8 cellular contexts compared by ENCODE assay signal in the genomic region with DNA sequence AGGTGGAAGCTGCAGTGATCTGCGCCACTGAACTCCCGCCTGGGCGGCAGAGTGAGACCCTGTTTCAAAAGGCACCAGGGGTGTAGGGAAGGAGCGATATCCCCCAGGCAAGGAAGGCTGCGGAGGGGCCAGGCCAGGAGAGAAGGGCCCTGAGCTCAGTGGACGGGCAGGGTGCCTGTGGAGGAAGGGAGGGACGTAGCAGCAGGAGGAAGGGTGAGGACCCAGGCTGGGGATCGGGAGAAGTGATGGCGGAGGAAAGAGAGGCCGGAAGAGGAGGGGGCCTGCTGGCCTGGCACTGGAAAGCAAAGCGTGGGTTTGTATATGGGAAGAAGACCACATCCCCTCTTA. TPM values are rescaled to one million over a fixed set of nuclear protein-coding genes. Genes with fewer than 3 reads are reported as not detected.
DNase-seq lines count a peak whose midpoint lies in the region; ATAC-seq lines count a peak whose summit lies in the region.

No MANE protein-coding gene starts in this region.

- peak overlapping the region; percentile 62 for H3K4me3 ChIP-seq in iPS-18c (ENCODE audit: insufficient read depth, low read depth, low read length)

- no peaks in the 10 kb centered on the region for H3K9me3 Mint-ChIP-seq in activated T-helper 2 cell treated with anti-CD3 and anti-CD28 coated beads, Interferon-gamma antibody, Interleukin-2, Interleukin-4, amounts not matched to agents 10 μg/mL and 5 μg/mL and 100 μg/mL, durations not matched to agents 14 hours and 24 hours and 36 hours
- H3K9me3 Mint-ChIP-seq in stimulated activated memory B cell treated with anti-CD40 and anti-IgM and Interleukin-4, amounts not matched to agents 10 μg/mL and 1 μg/mL and 100 μg/mL, for 72 hours, result peaks cover 5% of the 10 kb centered on the region

- peak overlapping the region; percentile 90 for H3K27ac Mint-ChIP-seq in activated T-helper 2 cell treated with anti-CD3 and anti-CD28 coated beads, Interferon-gamma antibody, Interleukin-2, Interleukin-4, amounts not matched to agents 10 μg/mL and 5 μg/mL and 100 μg/mL, durations not matched to agents 14 hours and 24 hours and 36 hours
- peak overlapping the region; percentile 99 for H3K27ac Mint-ChIP-seq in stimulated activated memory B cell treated with anti-CD40 and anti-IgM and Interleukin-4, amounts not matched to agents 10 μg/mL and 1 μg/mL and 100 μg/mL, for 72 hours

- no peaks in the 10 kb centered on the region for H3K36me3 Mint-ChIP-seq in activated T-helper 2 cell treated with anti-CD3 and anti-CD28 coated beads, Interferon-gamma antibody, Interleukin-2, Interleukin-4, amounts not matched to agents 10 μg/mL and 5 μg/mL and 100 μg/mL, durations not matched to agents 14 hours and 24 hours and 36 hours (ENCODE audit: low read depth)
- H3K36me3 Mint-ChIP-seq in stimulated activated memory B cell treated with anti-CD40 and anti-IgM and Interleukin-4, amounts not matched to agents 10 μg/mL and 1 μg/mL and 100 μg/mL, for 72 hours, result peaks cover 33% of the 10 kb centered on the region

- intact Hi-C loops in activated T-helper 2 cell treated with anti-CD3 and anti-CD28 coated beads, Interferon-gamma antibody, Interleukin-2, Interleukin-4, amounts not matched to agents 10 μg/mL and 5 μg/mL and 100 μg/mL, durations not matched to agents 14 hours and 24 hours and 36 hours (cut with micrococcal nuclease), result no loop called here

- DNase-seq in AG20443 (ENCODE audit: low spot score) (peak; percentile 15), midbrain (lab: John Stamatoyannopoulos, UW) (no peak), NCI-H774 (lab: John Stamatoyannopoulos, UW) (no peak)
- DNase-seq in activated T-helper 2 cell treated with anti-CD3 and anti-CD28 coated beads, Interferon-gamma antibody, Interleukin-2, Interleukin-4, amounts not matched to agents 10 μg/mL and 5 μg/mL and 100 μg/mL, durations not matched to agents 14 hours and 24 hours and 36 hours (ENCODE audit: low spot score), result no peak
- DNase-seq in stimulated activated CD4-positive, alpha-beta T cell treated with anti-CD3 and anti-CD28 coated beads, Interleukin-15, amount 100 ng/mL, for 24 hours, result no peak

- ATAC-seq in GM21390 (IDR thresholded peaks at IDR 0.05; ENCODE audit: unreplicated experiment), result peak; percentile 5
- no peak for ATAC-seq in stimulated activated memory B cell treated with anti-CD40 and anti-IgM and Interleukin-4, amounts not matched to agents 10 μg/mL and 1 μg/mL and 100 μg/mL, for 72 hours

- no peaks in the 10 kb centered on the region for H3K9me3 ChIP-seq in iPS-18c (ENCODE audit: control insufficient read depth, insufficient read depth, low read length)

- H3K4me3 Mint-ChIP-seq in activated T-helper 2 cell treated with anti-CD3 and anti-CD28 coated beads, Interferon-gamma antibody, Interleukin-2, Interleukin-4, amounts not matched to agents 10 μg/mL and 5 μg/mL and 100 μg/mL, durations not matched to agents 14 hours and 24 hours and 36 hours (ENCODE audit: low read depth), result peak overlapping the region; percentile 86
- H3K4me3 Mint-ChIP-seq in stimulated activated memory B cell treated with anti-CD40 and anti-IgM and Interleukin-4, amounts not matched to agents 10 μg/mL and 1 μg/mL and 100 μg/mL, for 72 hours, result peak overlapping the region; percentile 97

- peaks cover 43% of the 10 kb centered on the region for H3K4me1 Mint-ChIP-seq in activated T-helper 2 cell treated with anti-CD3 and anti-CD28 coated beads, Interferon-gamma antibody, Interleukin-2, Interleukin-4, amounts not matched to agents 10 μg/mL and 5 μg/mL and 100 μg/mL, durations not matched to agents 14 hours and 24 hours and 36 hours (ENCODE audit: low read depth)
- H3K4me1 Mint-ChIP-seq in stimulated activated memory B cell treated with anti-CD40 and anti-IgM and Interleukin-4, amounts not matched to agents 10 μg/mL and 1 μg/mL and 100 μg/mL, for 72 hours, result peaks cover 60% of the 10 kb centered on the region

- H3K27me3 Mint-ChIP-seq in activated T-helper 2 cell treated with anti-CD3 and anti-CD28 coated beads, Interferon-gamma antibody, Interleukin-2, Interleukin-4, amounts not matched to agents 10 μg/mL and 5 μg/mL and 100 μg/mL, durations not matched to agents 14 hours and 24 hours and 36 hours (ENCODE audit: low read depth), result peaks cover under 1% of the 10 kb centered on the region
- H3K27me3 Mint-ChIP-seq in stimulated activated memory B cell treated with anti-CD40 and anti-IgM and Interleukin-4, amounts not matched to agents 10 μg/mL and 1 μg/mL and 100 μg/mL, for 72 hours, result no peaks in the 10 kb centered on the region

RNA-seq across cellular contexts. Expression of a gene that starts 45.6 kb away (rescaled TPM):
- total RNA-seq in activated T-helper 2 cell treated with anti-CD3 and anti-CD28 coated beads, Interferon-gamma antibody, Interleukin-2, Interleukin-4, amounts not matched to agents 10 μg/mL and 5 μg/mL and 100 μg/mL, durations not matched to agents 14 hours and 24 hours and 36 hours, result 0.21 and 0.32 TPM in 2 replicates
